Comparison of ENCODE assay signal across 27 cellular contexts in genomic region chr1:43583058-43583457, GRCh38. TPM values are rescaled to one million over a fixed set of nuclear protein-coding genes. Genes with fewer than 3 reads are reported as not detected.
DNase-seq lines count a peak whose midpoint lies in the region; ATAC-seq, FAIRE-seq and TF ChIP-seq lines count a peak whose summit lies in the region.
"Had no signal": no experiment of that assay in that cellular context is flagged by ENCODE, and none has a peak within 500 bp of the region (broad histone marks: within the 10 kb centered on the region; RNA-seq: fewer than 3 reads in every experiment).

No MANE protein-coding gene starts in this region.

- DNase-seq in Calu3: no peak
- no peak for DNase-seq in IMR-90
- no peak for DNase-seq in endothelial cell (ENCODE audit: low spot score)
- DNase-seq in stimulated activated naive CD4-positive, alpha-beta T cell treated with Interleukin-2 at 50 U/mL for 16 hours (lab: John Stamatoyannopoulos, UW): no peak
- no peak for DNase-seq in H54 (ENCODE audit: insufficient read length, low spot score)
- no peak for DNase-seq in gastrocnemius medialis
- DNase-seq: activated CD4-positive, alpha-beta T cell treated with anti-CD3 and anti-CD28 coated beads for 1 hour; activated naive CD4-positive, alpha-beta T cell; activated T-cell treated with anti-CD3 and anti-CD28 coated beads, Interleukin-2, amount 50 U/mL, for 24 hours; C1 segment of cervical spinal cord; Caco-2; DND-41; endodermal cell; hippocampal formation; immature natural killer cell; mesendoderm; NCI-H1092; NCI-H187 treated with DMSO at 0.1 percent for 48 hours; NCI-H524; PC-3; Right ventricle myocardium superior; T-helper 2 cell had no signal

- TF ChIP-seq RAD21 in IMR-90 (IDR thresholded peaks at IDR 0.05; ENCODE audit: low read length): no peak

- H2AK9ac ChIP-seq in IMR-90 (replicated peaks; ENCODE audit: low read depth, low read length, poor library complexity): peak overlapping the region; percentile 18

- H3K36me3 ChIP-seq in IMR-90 (ENCODE audit: control insufficient read depth, insufficient read depth, low read length): peaks cover 15% of the 10 kb centered on the region; the same call in 1 of the 2 replicates
- no peaks in the 10 kb centered on the region for H3K36me3 ChIP-seq in gastrocnemius medialis

- no peak overlapping the region for H2BK5ac ChIP-seq in IMR-90 (ENCODE audit: low read depth, low read length, poor library complexity, severe bottlenecking)

- in situ Hi-C loops in IMR-90 (cut with MboI; ENCODE audit: low sequenced_read_pairs): no loop called here
- in situ Hi-C loops in gastrocnemius medialis (cut with MboI; ENCODE audit: low sequenced_read_pairs in 4 of 4): no loop called here

- peaks cover 6 to 43% of the 10 kb centered on the region in 2 experiments; a peak in 3 of 4 replicates for H3K79me1 ChIP-seq in IMR-90 (ENCODE audit: low read depth in 1 of 2, low read length in 2 of 2)

- no peak for TF ChIP-seq CTCF in Calu3 (IDR thresholded peaks at IDR 0.05; ENCODE audit: unreplicated experiment)
- TF ChIP-seq CTCF in IMR-90 (conservative IDR thresholded peaks at IDR 0.05; ENCODE audit: low read depth, low read length): no peak
- TF ChIP-seq CTCF in endothelial cell (IDR thresholded peaks at IDR 0.05; ENCODE audit: unreplicated experiment): no peak
- TF ChIP-seq CTCF in gastrocnemius medialis (IDR thresholded peaks at IDR 0.05 in 4 of 5, conservative IDR thresholded peaks at IDR 0.05 in 1 of 5): no peak

- H4K8ac ChIP-seq in IMR-90 (ENCODE audit: low read depth in 2 of 2, low read length in 2 of 2): 0 out of 4 replicates have a peak overlapping the region, but pooled peaks of 1 of the 2 experiments have one; percentile 13

- no peak for TF ChIP-seq POLR2A in IMR-90 (IDR thresholded peaks at IDR 0.05; ENCODE audit: low read depth, low read length)
- TF ChIP-seq POLR2A in H54 (IDR thresholded peaks at IDR 0.05; ENCODE audit: low read depth, low read length): no peak
- TF ChIP-seq POLR2A in gastrocnemius medialis (IDR thresholded peaks at IDR 0.05): no peak

- H3K27me3 Mint-ChIP-seq in Calu3 (ENCODE audit: unreplicated experiment) (no peaks in the 10 kb centered on the region), endothelial cell (ENCODE audit: unreplicated experiment) (peaks cover 1% of the 10 kb centered on the region)
- H3K27me3 Mint-ChIP-seq: activated T-cell treated with anti-CD3 and anti-CD28 coated beads, Interleukin-2, amount 50 U/mL, for 24 hours had no signal

- H2BK20ac ChIP-seq in IMR-90 (ENCODE audit: low read depth, low read length): no peak overlapping the region

- intact Hi-C loops in Calu3 (cut with micrococcal nuclease; ENCODE audit: unreplicated experiment) (loop anchor here (5.0 kb wide), 1 partner anchor 56 kb away; no protein-coding TSS in a partner anchor), IMR-90 (cut with micrococcal nuclease) (no loop called here), gastrocnemius medialis (cut with DNase I; ENCODE audit: low total_unique reads) (no loop called here)

- no peak overlapping the region for H3K18ac ChIP-seq in IMR-90 (ENCODE audit: low read depth, low read length)

- H3K27me3 ChIP-seq in IMR-90 (ENCODE audit: control insufficient read depth, insufficient read depth, low read length) (no peaks in the 10 kb centered on the region), gastrocnemius medialis (no peaks in the 10 kb centered on the region)
- H3K27me3 ChIP-seq: cardiac muscle cell, transverse colon had no signal

- H2BK120ac ChIP-seq in IMR-90 (ENCODE audit: low read depth, low read length): no peak overlapping the region

- CTCF ChIA-PET in Calu3 (lab: Charles Lee): interaction anchor here (1.4 kb wide), 1 partner anchor 9 kb away, joined by 3 read pairs; no protein-coding TSS in a partner anchor
- CTCF ChIA-PET in IMR-90 (lab: Yijun Ruan, JAX): no interaction called here

- H3K9ac ChIP-seq in IMR-90 (ENCODE audit: low read depth, low read length): no peak overlapping the region

- H4K91ac ChIP-seq in IMR-90 (ENCODE audit: insufficient read depth, low read depth, low read length): no peak overlapping the region

- peaks cover 6% of the 10 kb centered on the region; the same call in 1 of the 2 replicates for H4K20me1 ChIP-seq in IMR-90 (ENCODE audit: insufficient read depth, low read length)

- H3K9me1 ChIP-seq in IMR-90 (ENCODE audit: insufficient read depth, low read length): peaks cover 25% of the 10 kb centered on the region

- H2AK5ac ChIP-seq in IMR-90 (ENCODE audit: low read depth, low read length): no peak overlapping the region

- no peak for FAIRE-seq in H54 (lab: Jason Lieb, UNC)
- FAIRE-seq: frontal cortex had no signal

- no peak overlapping the region for H3K23ac ChIP-seq in IMR-90 (ENCODE audit: low read depth, low read length)

- H3K27ac ChIP-seq in IMR-90 (ENCODE audit: insufficient read depth, low read length) (no peak overlapping the region), skin epidermis (peak overlapping the region in 15 of 21 experiments; percentile 30 to 89 (median 78)), gastrocnemius medialis (no peak overlapping the region)
- H3K27ac ChIP-seq: cardiac muscle cell had no signal

- no peak overlapping the region for H3K4me3 ChIP-seq in IMR-90 (ENCODE audit: insufficient read depth, low read depth, low read length)
- H3K4me3 ChIP-seq in skin epidermis: no peak overlapping the region
- H3K4me3 ChIP-seq in gastrocnemius medialis: no peak overlapping the region
- H3K4me3 ChIP-seq: cardiac muscle cell, transverse colon had no signal

- peaks cover 32% of the 10 kb centered on the region for H3K36me3 Mint-ChIP-seq in Calu3 (ENCODE audit: insufficient read depth, unreplicated experiment)
- peaks cover 21% of the 10 kb centered on the region for H3K36me3 Mint-ChIP-seq in endothelial cell (ENCODE audit: low read depth, unreplicated experiment)
- H3K36me3 Mint-ChIP-seq: immature natural killer cell had no signal

- H3K9me3 ChIP-seq in IMR-90 (ENCODE audit: control insufficient read depth, insufficient read depth, low read length) (no peaks in the 10 kb centered on the region), gastrocnemius medialis (no peaks in the 10 kb centered on the region)
- H3K9me3 ChIP-seq: Caco-2, transverse colon had no signal

- BruUV-seq in Calu3 (replicated peaks; lab: Mats Ljungman, UMichigan) (no TSS peak), IMR-90 (replicated peaks; lab: Mats Ljungman, UMichigan) (no TSS peak)

- no peak overlapping the region for H2BK15ac ChIP-seq in IMR-90 (ENCODE audit: low read depth, low read length)

- H2AFZ ChIP-seq in IMR-90 (replicated peaks; ENCODE audit: low read length, poor library complexity): no peak overlapping the region

- dilution Hi-C loops in IMR-90 (cut with HindIII; ENCODE audit: low sequenced_read_pairs, unreplicated experiment): no loop called here

- H3K9me3 Mint-ChIP-seq in Calu3 (ENCODE audit: low read depth, unreplicated experiment) (no peaks in the 10 kb centered on the region), endothelial cell (ENCODE audit: unreplicated experiment) (no peaks in the 10 kb centered on the region)
- H3K9me3 Mint-ChIP-seq: activated T-cell treated with anti-CD3 and anti-CD28 coated beads, Interleukin-2, amount 50 U/mL, for 24 hours; endodermal cell; immature natural killer cell had no signal

- no peak overlapping the region for H3K14ac ChIP-seq in IMR-90 (replicated peaks; ENCODE audit: low read depth, low read length)

- 95% methylated on average over 6 of the region's 13 CpGs; no CpG with 5 or more reads in 1 of the 2 experiments for WGBS in IMR-90 (ENCODE audit: extremely low coverage in 2 of 2, insufficient read length in 1 of 2), 2 experiments

- no peak overlapping the region for H3K4me3 Mint-ChIP-seq in Calu3 (ENCODE audit: low read depth, unreplicated experiment)
- peak overlapping the region; percentile 56 for H3K4me3 Mint-ChIP-seq in endothelial cell (ENCODE audit: unreplicated experiment)
- H3K4me3 Mint-ChIP-seq: activated T-cell treated with anti-CD3 and anti-CD28 coated beads, Interleukin-2, amount 50 U/mL, for 24 hours; endodermal cell; immature natural killer cell had no signal

- peaks cover 34% of the 10 kb centered on the region for H3K4me1 Mint-ChIP-seq in Calu3 (ENCODE audit: low read depth, unreplicated experiment)
- no peaks in the 10 kb centered on the region for H3K4me1 Mint-ChIP-seq in endothelial cell (ENCODE audit: unreplicated experiment)
- H3K4me1 Mint-ChIP-seq: immature natural killer cell had no signal

- no peak overlapping the region for H3K4ac ChIP-seq in IMR-90 (ENCODE audit: low read depth, low read length)

- H3K4me1 ChIP-seq in IMR-90 (ENCODE audit: control insufficient read depth, insufficient read depth, low read length) (peaks cover 14% of the 10 kb centered on the region), gastrocnemius medialis (peaks cover 0 to 9% of the 10 kb centered on the region in 2 donors)
- H3K4me1 ChIP-seq: Caco-2 had no signal

- POLR2A ChIA-PET in IMR-90 (lab: Charles Lee; ENCODE audit: unreplicated experiment): no interaction called here

- ATAC-seq in IMR-90 (ENCODE audit: low read depth) (no peak), gastrocnemius medialis (no peak)
- ATAC-seq: left lobe of liver had no signal

- H3K56ac ChIP-seq in IMR-90 (ENCODE audit: extremely low read depth, insufficient read depth, low read length): no peak overlapping the region

- H4K5ac ChIP-seq in IMR-90 (ENCODE audit: low read depth, low read length): no peak overlapping the region

- H3K27ac Mint-ChIP-seq in Calu3 (ENCODE audit: unreplicated experiment) (peak overlapping the region; percentile 63), endothelial cell (ENCODE audit: unreplicated experiment) (no peak overlapping the region)
- H3K27ac Mint-ChIP-seq: activated T-cell treated with anti-CD3 and anti-CD28 coated beads, Interleukin-2, amount 50 U/mL, for 24 hours; immature natural killer cell had no signal

- H3K4me2 ChIP-seq in IMR-90 (ENCODE audit: low read depth, low read length): no peak overlapping the region

TF ChIP-seq in IMR-90, 13 proteins besides CTCF, POLR2A, EP300 and RAD21 (continues in another document):
- no peak for TF ChIP-seq CHD1 (IDR thresholded peaks at IDR 0.05; ENCODE audit: low read depth, low read length)
- no peak for TF ChIP-seq MXI1 (IDR thresholded peaks at IDR 0.05; ENCODE audit: borderline replicate concordance, low read depth, low read length)
- TF ChIP-seq RFX5 (IDR thresholded peaks at IDR 0.05; ENCODE audit: low read depth, low read length): no peak
- no peak for TF ChIP-seq CEBPB (IDR thresholded peaks at IDR 0.05; ENCODE audit: low read depth, low read length)
- no peak for TF ChIP-seq BHLHE40 (IDR thresholded peaks at IDR 0.05; ENCODE audit: low read depth, low read length)

RNA-seq across cellular contexts. Expression of gene PTPRF, which starts 52.4 kb away (rescaled TPM):
- 240 and 318 TPM in 2 replicates for total RNA-seq in Calu3 (2022)
- total RNA-seq in IMR-90 (2012; rRNA removed): 25.8 and 27.8 TPM in 2 replicates
- polyA plus RNA-seq in IMR-90 (2012; rRNA removed): 92.3 and 103 TPM in 2 replicates
- 46.4 and 102 TPM in 2 replicates for polyA plus RNA-seq in IMR-90 (2012; cell fraction: cytosol; rRNA removed)
- 122 and 210 TPM in 2 replicates for polyA plus RNA-seq in IMR-90 (2012; cell fraction: nucleus; rRNA removed; ENCODE audit: low replicate concordance)
- total RNA-seq in endothelial cell (ENCODE audit: unreplicated experiment): 145 TPM
- total RNA-seq in gastrocnemius medialis: 1 to 10 TPM; 1.8 to 2.6 (median 2.5) TPM
- polyA plus RNA-seq: immature natural killer cell had no signal

Comparison
In these comparisons a context has a peak if more than half of its experiments do, and no peak if none do; other contexts are left out.
1. H3K27ac ChIP-seq: peak in skin epidermis (15 of 21); none in IMR-90 (single experiment) and gastrocnemius medialis (0 of 4).